In the genomic region with DNA sequence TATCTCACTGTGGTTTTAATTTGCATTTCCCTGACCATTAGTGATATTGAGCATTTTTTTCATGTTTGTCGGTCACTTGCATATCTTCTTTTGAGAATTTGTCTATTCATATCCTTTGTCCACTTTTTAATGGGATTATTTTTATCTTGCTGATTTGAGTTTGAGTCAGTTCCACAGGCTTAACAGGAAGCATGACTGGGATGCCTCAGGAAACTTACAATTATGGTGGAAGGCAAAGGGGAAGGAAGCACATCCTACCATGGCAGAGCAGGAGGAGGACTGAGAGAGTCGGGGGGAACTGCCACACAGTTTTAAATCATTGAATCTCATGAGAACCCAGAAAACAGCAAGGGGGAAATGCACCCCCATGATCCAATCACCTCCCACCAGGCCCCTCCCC, we compare ENCODE assay signal across 24 cellular contexts.
"Had no signal": no experiment of that assay in that cellular context is flagged by ENCODE, and none has a peak within 500 bp of the region (broad histone marks: within the 10 kb centered on the region; RNA-seq: fewer than 3 reads in every experiment).

No MANE protein-coding gene starts in this region.

- H3K27ac Mint-ChIP-seq: dendritic cell treated with granulocyte-macrophage colony-stimulating factor and Interleukin-4, amounts not matched to agents 40 ng/mL and 50 ng/mL, for 4 days; mesothelial cell of epicardium; naive B cell had no signal

- H3K9me3 ChIP-seq: colonic mucosa, esophagus squamous epithelium, gastrocnemius medialis had no signal

- H3K27me3 ChIP-seq: colonic mucosa, dorsolateral prefrontal cortex, esophagus squamous epithelium, gastrocnemius medialis, heart right ventricle, left lung had no signal

- H3K4me3 Mint-ChIP-seq: dendritic cell treated with granulocyte-macrophage colony-stimulating factor and Interleukin-4, amounts not matched to agents 40 ng/mL and 50 ng/mL, for 4 days; mesothelial cell of epicardium; naive B cell had no signal

- DNase-seq: colonic mucosa; cortex of kidney; dorsolateral prefrontal cortex; effector CD4-positive, alpha-beta T cell; effector memory CD4-positive, alpha-beta T cell; erythroblast; esophagus squamous epithelium; foreskin fibroblast; foreskin melanocyte; gastrocnemius medialis; glutamatergic neuron; head of caudate nucleus; heart right ventricle; hippocampal formation; left cardiac atrium; left lung; left ventricle myocardium superior; lower lobe of right lung; mesenchymal stem cell; naive B cell had no signal

- H3K4me3 ChIP-seq: colonic mucosa, dorsolateral prefrontal cortex, esophagus squamous epithelium, gastrocnemius medialis, heart right ventricle, left lung, lower lobe of right lung had no signal

- H3K27ac ChIP-seq: colonic mucosa, dorsolateral prefrontal cortex, epithelial cell of prostate, esophagus squamous epithelium, gastrocnemius medialis, heart right ventricle, left lung, lower lobe of right lung had no signal

- H3K27me3 Mint-ChIP-seq: dendritic cell treated with granulocyte-macrophage colony-stimulating factor and Interleukin-4, amounts not matched to agents 40 ng/mL and 50 ng/mL, for 4 days; naive B cell had no signal

- H3K4me1 ChIP-seq: colonic mucosa, esophagus squamous epithelium, gastrocnemius medialis, heart right ventricle, left lung, lower lobe of right lung had no signal

- H3K36me3 ChIP-seq: colonic mucosa, esophagus squamous epithelium, gastrocnemius medialis, heart right ventricle, left lung, lower lobe of right lung had no signal

- ATAC-seq: esophagus mucosa, gastrocnemius medialis, heart right ventricle, left cardiac atrium, left ventricle myocardium superior, lower lobe of right lung had no signal

- H3K4me1 Mint-ChIP-seq: mesothelial cell of epicardium, naive B cell had no signal
